ENCODE assay signal across 2 cellular contexts in the genomic region with DNA sequence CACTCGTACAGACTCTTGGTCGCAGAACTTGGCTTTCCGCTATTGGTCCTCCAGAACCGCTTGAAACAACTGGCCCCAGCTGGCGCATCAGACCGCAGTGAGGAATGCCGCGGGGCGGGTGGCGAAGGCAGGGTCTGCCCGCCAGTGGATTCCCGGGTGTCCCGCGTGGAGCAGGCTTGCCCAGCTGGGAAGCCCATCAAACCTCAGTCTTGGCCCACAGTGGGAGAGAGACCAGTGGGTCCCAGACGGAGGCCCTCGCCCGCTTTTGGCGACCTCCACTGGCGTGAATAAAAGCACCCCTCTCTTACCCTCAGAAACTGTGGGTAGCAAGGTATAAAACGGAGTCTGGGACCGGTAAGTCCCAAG.
TF ChIP-seq lines count a peak whose summit lies in the region.

No MANE protein-coding gene starts in this region.

TF ChIP-seq in SK-N-SH, 30 proteins besides CTCF, POLR2A, EP300 and RAD21 (continued from another document):
- TF ChIP-seq, protein P1, sequence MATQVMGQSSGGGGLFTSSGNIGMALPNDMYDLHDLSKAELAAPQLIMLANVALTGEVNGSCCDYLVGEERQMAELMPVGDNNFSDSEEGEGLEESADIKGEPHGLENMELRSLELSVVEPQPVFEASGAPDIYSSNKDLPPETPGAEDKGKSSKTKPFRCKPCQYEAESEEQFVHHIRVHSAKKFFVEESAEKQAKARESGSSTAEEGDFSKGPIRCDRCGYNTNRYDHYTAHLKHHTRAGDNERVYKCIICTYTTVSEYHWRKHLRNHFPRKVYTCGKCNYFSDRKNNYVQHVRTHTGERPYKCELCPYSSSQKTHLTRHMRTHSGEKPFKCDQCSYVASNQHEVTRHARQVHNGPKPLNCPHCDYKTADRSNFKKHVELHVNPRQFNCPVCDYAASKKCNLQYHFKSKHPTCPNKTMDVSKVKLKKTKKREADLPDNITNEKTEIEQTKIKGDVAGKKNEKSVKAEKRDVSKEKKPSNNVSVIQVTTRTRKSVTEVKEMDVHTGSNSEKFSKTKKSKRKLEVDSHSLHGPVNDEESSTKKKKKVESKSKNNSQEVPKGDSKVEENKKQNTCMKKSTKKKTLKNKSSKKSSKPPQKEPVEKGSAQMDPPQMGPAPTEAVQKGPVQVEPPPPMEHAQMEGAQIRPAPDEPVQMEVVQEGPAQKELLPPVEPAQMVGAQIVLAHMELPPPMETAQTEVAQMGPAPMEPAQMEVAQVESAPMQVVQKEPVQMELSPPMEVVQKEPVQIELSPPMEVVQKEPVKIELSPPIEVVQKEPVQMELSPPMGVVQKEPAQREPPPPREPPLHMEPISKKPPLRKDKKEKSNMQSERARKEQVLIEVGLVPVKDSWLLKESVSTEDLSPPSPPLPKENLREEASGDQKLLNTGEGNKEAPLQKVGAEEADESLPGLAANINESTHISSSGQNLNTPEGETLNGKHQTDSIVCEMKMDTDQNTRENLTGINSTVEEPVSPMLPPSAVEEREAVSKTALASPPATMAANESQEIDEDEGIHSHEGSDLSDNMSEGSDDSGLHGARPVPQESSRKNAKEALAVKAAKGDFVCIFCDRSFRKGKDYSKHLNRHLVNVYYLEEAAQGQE (IDR thresholded peaks at IDR 0.05; ENCODE audit: low read depth, low read length) = no peak
- TF ChIP-seq POLR2AphosphoS5 (IDR thresholded peaks at IDR 0.05; ENCODE audit: low read depth, low read length) (no peak), RFX5 (IDR thresholded peaks at IDR 0.05; ENCODE audit: low read length) (no peak)

TF ChIP-seq in SK-N-SH treated with all-trans-retinoic acid at 6 μM for 48 hours, 23 proteins besides CTCF, POLR2A, EP300 and RAD21:
- TF ChIP-seq, protein P2, sequence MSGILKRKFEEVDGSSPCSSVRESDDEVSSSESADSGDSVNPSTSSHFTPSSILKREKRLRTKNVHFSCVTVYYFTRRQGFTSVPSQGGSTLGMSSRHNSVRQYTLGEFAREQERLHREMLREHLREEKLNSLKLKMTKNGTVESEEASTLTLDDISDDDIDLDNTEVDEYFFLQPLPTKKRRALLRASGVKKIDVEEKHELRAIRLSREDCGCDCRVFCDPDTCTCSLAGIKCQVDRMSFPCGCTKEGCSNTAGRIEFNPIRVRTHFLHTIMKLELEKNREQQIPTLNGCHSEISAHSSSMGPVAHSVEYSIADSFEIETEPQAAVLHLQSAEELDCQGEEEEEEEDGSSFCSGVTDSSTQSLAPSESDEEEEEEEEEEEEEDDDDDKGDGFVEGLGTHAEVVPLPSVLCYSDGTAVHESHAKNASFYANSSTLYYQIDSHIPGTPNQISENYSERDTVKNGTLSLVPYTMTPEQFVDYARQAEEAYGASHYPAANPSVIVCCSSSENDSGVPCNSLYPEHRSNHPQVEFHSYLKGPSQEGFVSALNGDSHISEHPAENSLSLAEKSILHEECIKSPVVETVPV (CRISPR knock-in tag; IDR thresholded peaks at IDR 0.05) = no peak
- TF ChIP-seq ZNF565 (CRISPR knock-in tag; conservative IDR thresholded peaks at IDR 0.05; ENCODE audit: low read depth) (no peak), BACH2 (CRISPR knock-in tag; IDR thresholded peaks at IDR 0.05; ENCODE audit: borderline replicate concordance) (no peak)
- TF ChIP-seq, protein P3, sequence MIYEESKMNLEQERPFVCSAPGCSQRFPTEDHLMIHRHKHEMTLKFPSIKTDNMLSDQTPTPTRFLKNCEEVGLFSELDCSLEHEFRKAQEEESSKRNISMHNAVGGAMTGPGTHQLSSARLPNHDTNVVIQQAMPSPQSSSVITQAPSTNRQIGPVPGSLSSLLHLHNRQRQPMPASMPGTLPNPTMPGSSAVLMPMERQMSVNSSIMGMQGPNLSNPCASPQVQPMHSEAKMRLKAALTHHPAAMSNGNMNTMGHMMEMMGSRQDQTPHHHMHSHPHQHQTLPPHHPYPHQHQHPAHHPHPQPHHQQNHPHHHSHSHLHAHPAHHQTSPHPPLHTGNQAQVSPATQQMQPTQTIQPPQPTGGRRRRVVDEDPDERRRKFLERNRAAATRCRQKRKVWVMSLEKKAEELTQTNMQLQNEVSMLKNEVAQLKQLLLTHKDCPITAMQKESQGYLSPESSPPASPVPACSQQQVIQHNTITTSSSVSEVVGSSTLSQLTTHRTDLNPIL (CRISPR knock-in tag; IDR thresholded peaks at IDR 0.05; ENCODE audit: low read depth) = no peak
